Comparison of ENCODE assay signal across 19 cellular contexts in the genomic region with DNA sequence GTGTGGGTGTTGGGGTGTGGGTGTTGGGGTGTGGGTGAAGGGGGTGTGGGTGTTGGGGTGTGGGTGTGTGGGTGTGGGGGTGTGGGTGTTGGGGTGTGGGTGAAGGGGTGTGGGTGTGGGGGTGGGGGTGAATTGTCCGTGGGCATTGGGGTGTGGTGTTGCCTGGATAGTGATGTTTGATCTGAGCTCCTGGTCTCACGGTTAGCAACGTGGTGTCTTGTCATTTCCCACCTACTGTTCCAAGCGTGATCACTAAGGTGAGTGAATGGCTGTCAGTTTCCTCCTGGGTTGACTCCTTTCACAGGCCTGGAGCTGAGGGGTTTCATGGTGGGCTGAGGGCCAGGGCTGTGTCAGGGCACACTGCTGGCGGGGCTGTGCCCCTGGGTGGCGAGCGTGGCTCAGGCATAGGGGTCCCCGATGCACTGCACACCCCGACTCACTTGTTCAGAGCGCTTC. TPM values are rescaled to one million over a fixed set of nuclear protein-coding genes. Genes with fewer than 3 reads are reported as not detected.
DNase-seq lines count a peak whose midpoint lies in the region; ATAC-seq, FAIRE-seq and TF ChIP-seq lines count a peak whose summit lies in the region.
"Had no signal": no experiment of that assay in that cellular context is flagged by ENCODE, and none has a peak within 500 bp of the region (broad histone marks: within the 10 kb centered on the region; RNA-seq: fewer than 3 reads in every experiment).

No MANE protein-coding gene starts in this region.

- POLR2A ChIA-PET in SK-N-SH (lab: Yijun Ruan, JAX) = no interaction called here

- WGBS in SK-N-SH (ENCODE audit: low lambda C conversion rate) = 81% methylated on average over 6 of the region's 10 CpGs

- no peaks in the 10 kb centered on the region for H3F3A ChIP-seq in SK-N-SH (replicated peaks; ENCODE audit: insufficient read depth)

- H4K20me1 ChIP-seq in SK-N-SH (ENCODE audit: insufficient read depth) (no peaks in the 10 kb centered on the region), osteoblast (ENCODE audit: insufficient read depth, low read length) (no peaks in the 10 kb centered on the region)

- H2AFZ ChIP-seq in SK-N-SH (ENCODE audit: low read depth) (no peak overlapping the region), osteoblast (ENCODE audit: low read length) (no peak overlapping the region)
- H2AFZ ChIP-seq: parathyroid adenoma had no signal

- H3K27me3 ChIP-seq in SK-N-SH (ENCODE audit: insufficient read depth) = no peaks in the 10 kb centered on the region
- peaks cover 2% of the 10 kb centered on the region for H3K27me3 ChIP-seq in osteoblast (ENCODE audit: insufficient read depth, low read length)
- H3K27me3 ChIP-seq in WERI-Rb-1 (ENCODE audit: insufficient read depth, low read depth, severe bottlenecking) = no peaks in the 10 kb centered on the region

- H3K36me3 ChIP-seq in SK-N-SH (replicated peaks in 1 of 2; ENCODE audit: control insufficient read depth in 1 of 2, insufficient read depth in 2 of 2, low read length in 1 of 2) (no peaks in the 10 kb centered on the region), osteoblast (ENCODE audit: insufficient read depth, low read length) (no peaks in the 10 kb centered on the region), WERI-Rb-1 (no peaks in the 10 kb centered on the region; the same call in none of the 2 replicates)
- H3K36me3 ChIP-seq: thoracic aorta had no signal

- H3K9ac ChIP-seq in SK-N-SH = no peak overlapping the region
- H3K9ac ChIP-seq: parathyroid adenoma had no signal

- H3K27ac Mint-ChIP-seq in activated naive CD8-positive, alpha-beta T cell treated with anti-CD3 and anti-CD28 coated beads, Interleukin-2, amount 50 U/mL, for 24 hours = peak overlapping the region; percentile 74

- no peaks in the 10 kb centered on the region for H3K9me2 ChIP-seq in SK-N-SH

- TF ChIP-seq CTCF in SK-N-SH (IDR thresholded peaks at IDR 0.05) (no peak), osteoblast (IDR thresholded peaks at IDR 0.05; ENCODE audit: extremely low read depth, low read depth, low read length) (no peak), WERI-Rb-1 (IDR thresholded peaks at IDR 0.05; ENCODE audit: low read depth, low read length) (no peak)

- no peaks in the 10 kb centered on the region for H3K79me2 ChIP-seq in SK-N-SH (ENCODE audit: insufficient read depth)
- H3K79me2 ChIP-seq in osteoblast (ENCODE audit: insufficient read depth, low read length) = no peaks in the 10 kb centered on the region
- H3K79me2 ChIP-seq: parathyroid adenoma had no signal

- peaks cover 2% of the 10 kb centered on the region for H3K27me3 Mint-ChIP-seq in activated naive CD8-positive, alpha-beta T cell treated with anti-CD3 and anti-CD28 coated beads, Interleukin-2, amount 50 U/mL, for 24 hours

- no peak for TF ChIP-seq EP300 in SK-N-SH (IDR thresholded peaks at IDR 0.05; ENCODE audit: borderline replicate concordance in 1 of 2, low read depth in 1 of 2, low read length in 1 of 2)

- TF ChIP-seq RAD21 in SK-N-SH (IDR thresholded peaks at IDR 0.05; ENCODE audit: low read length) = no peak

- DNase-seq in SK-N-SH = peak; percentile 22
- peak; percentile 11 for DNase-seq in GM12892 (ENCODE audit: insufficient read length)
- no peak for DNase-seq in activated naive CD8-positive, alpha-beta T cell treated with anti-CD3 and anti-CD28 coated beads, Interleukin-2, amount 50 U/mL, for 24 hours
- peak; percentile 79 for DNase-seq in osteoblast (ENCODE audit: insufficient read length, low spot score, missing footprints)
- DNase-seq in pons (ENCODE audit: low spot score) = no peak
- DNase-seq in WERI-Rb-1 = no peak
- no peak for DNase-seq in GM19240 (ENCODE audit: insufficient read length, low spot score)
- DNase-seq: 8988T; central memory CD4-positive, alpha-beta T cell; Kasumi-1; mammary epithelial cell; NCI-H1105 treated with DMSO at 0.1 percent for 48 hours; SHP77 treated with DMSO at 0.1 percent for 48 hours; stimulated activated CD4-positive, alpha-beta T cell treated with anti-CD3 and anti-CD28 coated beads, Interleukin-4, amount 100 ng/mL, for 24 hours had no signal

- peaks cover 4% of the 10 kb centered on the region for H3K9me3 Mint-ChIP-seq in activated naive CD8-positive, alpha-beta T cell treated with anti-CD3 and anti-CD28 coated beads, Interleukin-2, amount 50 U/mL, for 24 hours

- H3K27ac ChIP-seq in SK-N-SH (ENCODE audit: low read depth in 2 of 2, low read length in 1 of 2) = no peak overlapping the region
- H3K27ac ChIP-seq in osteoblast (ENCODE audit: low read depth, low read length) = no peak overlapping the region
- H3K27ac ChIP-seq in WERI-Rb-1 = no peak overlapping the region
- H3K27ac ChIP-seq: parathyroid adenoma had no signal

- H3K4me1 ChIP-seq in SK-N-SH (ENCODE audit: control insufficient read depth in 1 of 2, insufficient read depth in 2 of 2, low read depth in 1 of 2, low read length in 1 of 2) (peaks cover 0 to 33% of the 10 kb centered on the region in 2 experiments; a peak in 1 of 4 replicates), osteoblast (ENCODE audit: insufficient read depth, low read length) (peaks cover 5% of the 10 kb centered on the region)

- CTCF ChIA-PET in SK-N-SH (lab: Yijun Ruan, JAX) = no interaction called here

- no peak for TF ChIP-seq POLR2A in GM12892 (IDR thresholded peaks at IDR 0.05; ENCODE audit: low read depth, low read length)

- peak overlapping the region; percentile 42 for H3K4me3 Mint-ChIP-seq in activated naive CD8-positive, alpha-beta T cell treated with anti-CD3 and anti-CD28 coated beads, Interleukin-2, amount 50 U/mL, for 24 hours

- no peak overlapping the region for H3K4me2 ChIP-seq in SK-N-SH
- no peak overlapping the region for H3K4me2 ChIP-seq in osteoblast (ENCODE audit: insufficient read depth, low read length)

- peaks cover 6% of the 10 kb centered on the region for H3K4me1 Mint-ChIP-seq in activated naive CD8-positive, alpha-beta T cell treated with anti-CD3 and anti-CD28 coated beads, Interleukin-2, amount 50 U/mL, for 24 hours

- ATAC-seq in SK-N-SH treated with all-trans-retinoic acid at 6 μM for 48 hours = no peak
- peak; percentile 13 for ATAC-seq in activated naive CD8-positive, alpha-beta T cell treated with anti-CD3 and anti-CD28 coated beads, Interleukin-2, amount 50 U/mL, for 24 hours

- H3K9me3 ChIP-seq in SK-N-SH (no peaks in the 10 kb centered on the region), osteoblast (ENCODE audit: low read depth, low read length) (no peaks in the 10 kb centered on the region), WERI-Rb-1 (ENCODE audit: severe bottlenecking) (no peaks in the 10 kb centered on the region)
- H3K9me3 ChIP-seq: BLaER1 treated with 17β-estradiol and CSF1 and Interleukin-3, amounts not matched to agents 10 nM and 100 nM; thoracic aorta had no signal

- FAIRE-seq in GM12892 (lab: Jason Lieb, UNC) = no peak

- H3K36me3 Mint-ChIP-seq in activated naive CD8-positive, alpha-beta T cell treated with anti-CD3 and anti-CD28 coated beads, Interleukin-2, amount 50 U/mL, for 24 hours (ENCODE audit: low read depth) = peaks cover 9% of the 10 kb centered on the region

- H3K4me3 ChIP-seq in SK-N-SH (ENCODE audit: low read depth in 2 of 2, low read length in 1 of 2) (no peak overlapping the region), osteoblast (ENCODE audit: insufficient read depth, low read length) (no peak overlapping the region), WERI-Rb-1 (ENCODE audit: low read depth, low read length) (no peak overlapping the region)
- H3K4me3 ChIP-seq: BLaER1 treated with 17β-estradiol and CSF1 and Interleukin-3, amounts not matched to agents 10 nM and 100 nM; skin epidermis; thoracic aorta had no signal

TF ChIP-seq in SK-N-SH, 30 proteins besides CTCF, POLR2A, EP300 and RAD21:
- TF ChIP-seq NRF1 (IDR thresholded peaks at IDR 0.05; ENCODE audit: low read depth, low read length) (no peak), MXI1 (IDR thresholded peaks at IDR 0.05; ENCODE audit: low read depth, low read length) (no peak), TCF12 (IDR thresholded peaks at IDR 0.05) (no peak), POLR2AphosphoS5 (IDR thresholded peaks at IDR 0.05; ENCODE audit: low read depth, low read length) (no peak), RXRA (IDR thresholded peaks at IDR 0.05; ENCODE audit: borderline replicate concordance, low read depth) (no peak), GABPA (IDR thresholded peaks at IDR 0.05; ENCODE audit: low read depth) (no peak)
- TF ChIP-seq, protein P1, sequence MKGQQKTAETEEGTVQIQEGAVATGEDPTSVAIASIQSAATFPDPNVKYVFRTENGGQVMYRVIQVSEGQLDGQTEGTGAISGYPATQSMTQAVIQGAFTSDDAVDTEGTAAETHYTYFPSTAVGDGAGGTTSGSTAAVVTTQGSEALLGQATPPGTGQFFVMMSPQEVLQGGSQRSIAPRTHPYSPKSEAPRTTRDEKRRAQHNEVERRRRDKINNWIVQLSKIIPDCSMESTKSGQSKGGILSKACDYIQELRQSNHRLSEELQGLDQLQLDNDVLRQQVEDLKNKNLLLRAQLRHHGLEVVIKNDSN (IDR thresholded peaks at IDR 0.05; ENCODE audit: borderline replicate concordance, low read depth) = no peak
TF ChIP-seq in SK-N-SH: peak in this region for 0.

TF ChIP-seq in SK-N-SH treated with all-trans-retinoic acid at 6 μM for 48 hours, 23 proteins besides CTCF, POLR2A, EP300 and RAD21 (continues in another document):
- TF ChIP-seq, protein P2, sequence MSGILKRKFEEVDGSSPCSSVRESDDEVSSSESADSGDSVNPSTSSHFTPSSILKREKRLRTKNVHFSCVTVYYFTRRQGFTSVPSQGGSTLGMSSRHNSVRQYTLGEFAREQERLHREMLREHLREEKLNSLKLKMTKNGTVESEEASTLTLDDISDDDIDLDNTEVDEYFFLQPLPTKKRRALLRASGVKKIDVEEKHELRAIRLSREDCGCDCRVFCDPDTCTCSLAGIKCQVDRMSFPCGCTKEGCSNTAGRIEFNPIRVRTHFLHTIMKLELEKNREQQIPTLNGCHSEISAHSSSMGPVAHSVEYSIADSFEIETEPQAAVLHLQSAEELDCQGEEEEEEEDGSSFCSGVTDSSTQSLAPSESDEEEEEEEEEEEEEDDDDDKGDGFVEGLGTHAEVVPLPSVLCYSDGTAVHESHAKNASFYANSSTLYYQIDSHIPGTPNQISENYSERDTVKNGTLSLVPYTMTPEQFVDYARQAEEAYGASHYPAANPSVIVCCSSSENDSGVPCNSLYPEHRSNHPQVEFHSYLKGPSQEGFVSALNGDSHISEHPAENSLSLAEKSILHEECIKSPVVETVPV (CRISPR knock-in tag; IDR thresholded peaks at IDR 0.05) = no peak
- no peak for TF ChIP-seq SNAI2 (CRISPR knock-in tag; IDR thresholded peaks at IDR 0.05)

RNA-seq across cellular contexts. Expression of gene RTP5, which starts 27.2 kb away (rescaled TPM):
- polyA plus RNA-seq in SK-N-SH (2012; rRNA removed) = not detected in 2 replicates
- polyA plus RNA-seq in SK-N-SH (2012; cell fraction: cytosol; rRNA removed) = not detected in 2 replicates
- polyA plus RNA-seq in SK-N-SH (2012; cell fraction: nucleus; rRNA removed) = not detected in 2 replicates
- not detected for polyA plus RNA-seq in GM12892 (2012; ENCODE audit: missing spikeins)
- not detected in 2 replicates for total RNA-seq in osteoblast
- total RNA-seq: mammary epithelial cell had no signal
- polyA plus RNA-seq: mammary epithelial cell had no signal

RNA-seq across cellular contexts. Expression of gene PDCD1, which starts 38.1 kb away (rescaled TPM):
- polyA plus RNA-seq in SK-N-SH (2012; rRNA removed) = not detected in 2 replicates
- not detected in 2 replicates for polyA plus RNA-seq in SK-N-SH (2012; cell fraction: cytosol; rRNA removed)
- not detected in 2 replicates for polyA plus RNA-seq in SK-N-SH (2012; cell fraction: nucleus; rRNA removed)
- polyA plus RNA-seq in GM12892 (2012; ENCODE audit: missing spikeins) = 1.0 TPM
- total RNA-seq in osteoblast = not detected in 2 replicates
- total RNA-seq: mammary epithelial cell had no signal
- polyA plus RNA-seq: mammary epithelial cell had no signal

Comparison
In these comparisons a context has a peak if more than half of its experiments do, and no peak if none do; other contexts are left out.
1. DNase-seq: peak in SK-N-SH (single experiment), GM12892 (single experiment) and osteoblast (single experiment); none in activated naive CD8-positive, alpha-beta T cell treated with anti-CD3 and anti-CD28 coated beads, Interleukin-2, amount 50 U/mL, for 24 hours (single experiment), pons (single experiment), WERI-Rb-1 (single experiment) and GM19240 (single experiment).